Comparison of ENCODE assay signal across 11 cellular contexts in the genomic region with DNA sequence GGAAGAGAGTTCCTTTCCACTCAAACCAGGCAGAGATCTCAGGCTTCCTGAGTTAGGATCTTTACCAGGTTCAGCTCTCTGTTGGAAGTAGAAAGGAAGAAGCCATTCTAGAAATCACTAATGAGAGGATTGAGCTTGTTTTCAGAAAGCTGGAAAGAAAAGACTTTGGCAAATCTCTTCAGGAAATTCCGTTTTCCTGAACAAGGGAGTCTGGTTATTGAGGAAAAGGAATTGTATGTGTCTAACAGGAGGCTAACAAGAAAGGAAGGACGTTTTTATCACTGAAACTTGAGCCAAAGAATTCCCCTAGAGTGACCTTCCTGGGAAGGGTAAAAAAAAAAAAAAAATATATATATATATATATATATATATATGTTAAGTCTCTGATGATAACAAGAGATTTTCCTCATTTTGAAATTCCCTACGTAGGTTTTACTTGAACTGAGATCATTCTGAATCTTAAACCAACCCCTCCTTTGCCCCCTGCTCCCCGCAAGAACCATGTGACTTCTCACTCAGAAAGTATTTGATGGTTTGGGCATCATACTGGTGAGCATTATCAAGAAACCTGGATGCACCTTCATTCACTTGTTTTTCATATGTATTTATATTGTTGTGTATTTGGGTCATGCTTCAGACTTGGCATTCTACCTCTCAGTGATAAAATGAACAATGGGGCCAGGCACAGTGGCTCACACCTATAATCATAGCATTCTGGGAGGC.
DNase-seq lines count a peak whose midpoint lies in the region; ATAC-seq, FAIRE-seq and TF ChIP-seq lines count a peak whose summit lies in the region.
"Had no signal": no experiment of that assay in that cellular context is flagged by ENCODE, and none has a peak within 500 bp of the region (broad histone marks: within the 10 kb centered on the region; RNA-seq: fewer than 3 reads in every experiment).

No MANE protein-coding gene starts in this region.

- no peak overlapping the region for H3K27ac ChIP-seq in CD4-positive, alpha-beta memory T cell (ENCODE audit: low read depth, low read length)
- H3K27ac ChIP-seq in hepatocyte (peak overlapping the region; percentile 58), sigmoid colon (peak overlapping the region; percentile 69 to 84 (median 77))

- POLR2A ChIA-PET in CD4-positive, alpha-beta memory T cell (lab: Charles Lee; ENCODE audit: partially characterized antibody): no interaction called here

- no peak overlapping the region for H3K4me3 ChIP-seq in CD4-positive, alpha-beta memory T cell (ENCODE audit: low read length in 2 of 2)
- H3K4me3 ChIP-seq in hepatocyte (no peak overlapping the region), sigmoid colon (no peak overlapping the region)

- H3K79me2 ChIP-seq in hepatocyte: peaks cover 69% of the 10 kb centered on the region

- H2AFZ ChIP-seq in hepatocyte: no peak overlapping the region

- no peak for TF ChIP-seq CTCF in hepatocyte (IDR thresholded peaks at IDR 0.05; ENCODE audit: poor library complexity)
- no peak for TF ChIP-seq CTCF in sigmoid colon (IDR thresholded peaks at IDR 0.05)

- TF ChIP-seq POLR2A in sigmoid colon (IDR thresholded peaks at IDR 0.05): no peak

- H3K27me3 ChIP-seq in CD4-positive, alpha-beta memory T cell (ENCODE audit: insufficient read depth, low read length): no peaks in the 10 kb centered on the region
- no peaks in the 10 kb centered on the region for H3K27me3 ChIP-seq in hepatocyte
- no peaks in the 10 kb centered on the region for H3K27me3 ChIP-seq in sigmoid colon

- no peak for ATAC-seq in activated T-helper 17 cell treated with anti-CD3 and anti-CD28 coated beads, Interleukin-2, amount 50 U/mL, for 72 hours (replicated peaks)
- no peak for ATAC-seq in GM21367 (IDR thresholded peaks at IDR 0.05; ENCODE audit: unreplicated experiment)
- ATAC-seq in HG03571 (IDR thresholded peaks at IDR 0.05; ENCODE audit: unreplicated experiment): no peak

- CTCF ChIA-PET in CD4-positive, alpha-beta memory T cell (lab: Charles Lee; ENCODE audit: partially characterized antibody): interaction anchor here (0.7 to 5.7 kb wide), 3 partner anchors 7 to 520 kb away, joined by 3 to 40 read pairs (median 4); partner anchors contain the start of gene MYCBP

- peak overlapping the region in 5 of 7 donors; percentile 24 to 70 (median 62) for H3K27ac Mint-ChIP-seq in CD4-positive, alpha-beta memory T cell
- peak overlapping the region; percentile 81 for H3K27ac Mint-ChIP-seq in activated T-helper 17 cell treated with anti-CD3 and anti-CD28 coated beads, Interleukin-2, amount 50 U/mL, for 72 hours

- H3K36me3 ChIP-seq in CD4-positive, alpha-beta memory T cell (ENCODE audit: insufficient read depth, low read length): peaks cover 27% of the 10 kb centered on the region
- H3K36me3 ChIP-seq in hepatocyte (replicated peaks; ENCODE audit: insufficient read depth, low read depth) (no peaks in the 10 kb centered on the region), sigmoid colon (peaks cover 3 to 25% (median 7%) of the 10 kb centered on the region in 4 donors)

- 60% methylated on average over 4 of the region's 4 CpGs for whole genome bisulfite sequencing in hepatocyte (ENCODE audit: low lambda C conversion rate, missing lambda C conversion rate)
- 70 to 73% methylated on average over 4 of the region's 4 CpGs for WGBS in sigmoid colon, 2 donors

- H3K4me3 Mint-ChIP-seq in CD4-positive, alpha-beta memory T cell: peak overlapping the region in 3 of 8 donors; percentile 0 to 77 (median 31)
- H3K4me3 Mint-ChIP-seq in activated T-helper 17 cell treated with anti-CD3 and anti-CD28 coated beads, Interleukin-2, amount 50 U/mL, for 72 hours: peak overlapping the region; percentile 57
- H3K4me3 Mint-ChIP-seq: activated T-cell treated with anti-CD3 and anti-CD28 coated beads, Interleukin-2, amount 50 U/mL, for 4 hours; stimulated activated naive CD8-positive, alpha-beta T cell treated with anti-CD3 and anti-CD28 coated beads, Interleukin-15, amount 100 ng/mL, for 72 hours had no signal

- peaks cover 0 to under 1% (median 0%) of the 10 kb centered on the region in 8 donors for H3K9me3 Mint-ChIP-seq in CD4-positive, alpha-beta memory T cell
- H3K9me3 Mint-ChIP-seq in activated T-helper 17 cell treated with anti-CD3 and anti-CD28 coated beads, Interleukin-2, amount 50 U/mL, for 72 hours: no peaks in the 10 kb centered on the region
- H3K9me3 Mint-ChIP-seq: activated T-cell treated with anti-CD3 and anti-CD28 coated beads, Interleukin-2, amount 50 U/mL, for 4 hours; immature natural killer cell; stimulated activated naive CD8-positive, alpha-beta T cell treated with anti-CD3 and anti-CD28 coated beads, Interleukin-15, amount 100 ng/mL, for 72 hours had no signal

- no peaks in the 10 kb centered on the region for H3K9me2 ChIP-seq in hepatocyte (replicated peaks; ENCODE audit: insufficient read depth)

- H3K9me3 ChIP-seq in CD4-positive, alpha-beta memory T cell (ENCODE audit: control insufficient read depth in 1 of 2, low read length in 2 of 2): no peaks in the 10 kb centered on the region
- H3K9me3 ChIP-seq in hepatocyte (ENCODE audit: low read depth) (no peaks in the 10 kb centered on the region), sigmoid colon (no peaks in the 10 kb centered on the region)

- H3K4me2 ChIP-seq in hepatocyte: no peak overlapping the region

- TF ChIP-seq EP300 in sigmoid colon (IDR thresholded peaks at IDR 0.05): no peak

- peaks cover 4% of the 10 kb centered on the region for H4K20me1 ChIP-seq in hepatocyte (ENCODE audit: insufficient read depth, poor library complexity, severe bottlenecking)

- intact Hi-C loops in CD4-positive, alpha-beta memory T cell (cut with micrococcal nuclease): no loop called here
- intact Hi-C loops in sigmoid colon (cut with DNase I): no loop called here

- FAIRE-seq in frontal cortex (lab: Jason Lieb, UNC): no peak

- H3K4me1 Mint-ChIP-seq in CD4-positive, alpha-beta memory T cell: peaks cover 56 to 82% (median 72%) of the 10 kb centered on the region in 4 donors
- peaks cover 45% of the 10 kb centered on the region for H3K4me1 Mint-ChIP-seq in activated T-helper 17 cell treated with anti-CD3 and anti-CD28 coated beads, Interleukin-2, amount 50 U/mL, for 72 hours

- no peaks in the 10 kb centered on the region for H3K27me3 Mint-ChIP-seq in CD4-positive, alpha-beta memory T cell
- H3K27me3 Mint-ChIP-seq in activated T-helper 17 cell treated with anti-CD3 and anti-CD28 coated beads, Interleukin-2, amount 50 U/mL, for 72 hours: no peaks in the 10 kb centered on the region
- H3K27me3 Mint-ChIP-seq: stimulated activated naive CD8-positive, alpha-beta T cell treated with anti-CD3 and anti-CD28 coated beads, Interleukin-15, amount 100 ng/mL, for 72 hours had no signal

- H3K4me1 ChIP-seq in CD4-positive, alpha-beta memory T cell (ENCODE audit: insufficient read depth, low read length): peaks cover 74% of the 10 kb centered on the region
- H3K4me1 ChIP-seq in hepatocyte (ENCODE audit: insufficient read depth) (peaks cover 33% of the 10 kb centered on the region), sigmoid colon (peaks cover 0 to 92% (median 74%) of the 10 kb centered on the region in 4 donors)

- peaks cover 34 to 55% of the 10 kb centered on the region in 2 donors for H3K36me3 Mint-ChIP-seq in CD4-positive, alpha-beta memory T cell
- peaks cover 92% of the 10 kb centered on the region for H3K36me3 Mint-ChIP-seq in activated T-helper 17 cell treated with anti-CD3 and anti-CD28 coated beads, Interleukin-2, amount 50 U/mL, for 72 hours (ENCODE audit: low read depth)

- no peak for DNase-seq in CD4-positive, alpha-beta memory T cell
- no peak for DNase-seq in hepatocyte (ENCODE audit: low spot score)
- DNase-seq in sigmoid colon: no peak
- DNase-seq in stimulated activated CD4-positive, alpha-beta T cell treated with anti-CD3 and anti-CD28 coated beads, Interleukin-1b, Interleukin-23, amount 100 ng/mL, for 48 hours: no peak
- DNase-seq in frontal cortex (ENCODE audit: low spot score in 2 of 2): no peak
- DNase-seq: activated T-cell treated with anti-CD3 and anti-CD28 coated beads, Interleukin-2, amount 50 U/mL, for 4 hours; immature natural killer cell; stimulated activated naive CD8-positive, alpha-beta T cell treated with anti-CD3 and anti-CD28 coated beads, Interleukin-15, amount 100 ng/mL, for 72 hours had no signal
